Comparison of ENCODE assay signal across 21 cellular contexts in the genomic region with DNA sequence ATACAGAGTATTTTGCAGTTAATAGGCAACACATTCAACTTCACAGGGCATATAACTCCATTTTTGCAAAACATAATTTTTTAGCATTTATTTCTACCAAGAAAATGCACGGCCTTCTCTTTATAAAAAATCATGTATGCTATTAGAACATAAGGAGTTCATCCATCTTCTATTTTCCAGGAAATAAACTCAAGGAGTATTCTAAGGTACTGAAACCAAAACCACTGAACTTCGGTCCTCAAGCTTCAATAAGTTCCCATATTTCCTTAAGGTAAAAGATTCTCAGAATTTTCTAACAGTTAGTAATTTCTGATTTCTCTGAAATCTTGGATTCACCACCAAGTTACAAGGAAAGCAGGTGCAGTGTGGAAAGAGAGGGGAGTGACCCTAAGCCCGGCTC.
A peak's percentile ranks its signal among the peaks of the same experiment; 100 is the strongest.
DNase-seq lines count a peak whose midpoint lies in the region; ATAC-seq and TF ChIP-seq lines count a peak whose summit lies in the region.
"Had no signal": no experiment of that assay in that cellular context is flagged by ENCODE, and none has a peak within 500 bp of the region (broad histone marks: within the 10 kb centered on the region; RNA-seq: fewer than 3 reads in every experiment).

No MANE protein-coding gene starts in this region.

- H3K4me3 Mint-ChIP-seq in progenitor cell of endocrine pancreas (ENCODE audit: low read depth): no peak overlapping the region
- no peak overlapping the region for H3K4me3 Mint-ChIP-seq in activated CD4-positive, alpha-beta T cell treated with anti-CD3 and anti-CD28 coated beads, Interleukin-2, amount 10 ng/mL, durations not matched to agents 24 days and 14 days
- no peak overlapping the region for H3K4me3 Mint-ChIP-seq in natural killer cell
- H3K4me3 Mint-ChIP-seq: B cell; CD4-positive, alpha-beta T cell; CD8-positive, alpha-beta T cell had no signal

- no peak for TF ChIP-seq POLR2A in body of pancreas (IDR thresholded peaks at IDR 0.05)

- no peak for TF ChIP-seq CTCF in DND-41 (IDR thresholded peaks at IDR 0.05; ENCODE audit: borderline replicate concordance, extremely low read depth, low read length, poor library complexity, severe bottlenecking)
- no peak for TF ChIP-seq CTCF in PC-9 (conservative IDR thresholded peaks at IDR 0.05)
- no peak for TF ChIP-seq CTCF in body of pancreas (IDR thresholded peaks at IDR 0.05)
- TF ChIP-seq CTCF in progenitor cell of endocrine pancreas (IDR thresholded peaks at IDR 0.05; ENCODE audit: unreplicated experiment): no peak
- TF ChIP-seq CTCF in natural killer cell (IDR thresholded peaks at IDR 0.05): no peak

- H3K9ac ChIP-seq in DND-41 (ENCODE audit: low read depth, low read length): no peak overlapping the region; the same call in 1 of the 2 replicates
- H3K9ac ChIP-seq: BLaER1 treated with 17β-estradiol and CSF1 and Interleukin-3, amounts not matched to agents 10 nM and 100 nM had no signal

- no peaks in the 10 kb centered on the region for H3K79me2 ChIP-seq in DND-41 (ENCODE audit: insufficient read depth, low read length)
- no peaks in the 10 kb centered on the region for H3K79me2 ChIP-seq in PC-9 (ENCODE audit: low read depth)

- H3K27ac Mint-ChIP-seq in progenitor cell of endocrine pancreas (peak overlapping the region; percentile 41), natural killer cell (no peak overlapping the region)
- no peak overlapping the region for H3K27ac Mint-ChIP-seq in activated CD4-positive, alpha-beta T cell treated with anti-CD3 and anti-CD28 coated beads, Interleukin-2, amount 10 ng/mL, durations not matched to agents 24 days and 14 days
- H3K27ac Mint-ChIP-seq: B cell; CD4-positive, alpha-beta T cell; CD8-positive, alpha-beta T cell had no signal

- H3K27me3 Mint-ChIP-seq in progenitor cell of endocrine pancreas: no peaks in the 10 kb centered on the region
- H3K27me3 Mint-ChIP-seq in activated CD4-positive, alpha-beta T cell treated with anti-CD3 and anti-CD28 coated beads, Interleukin-2, amount 10 ng/mL, durations not matched to agents 24 days and 14 days: no peaks in the 10 kb centered on the region
- H3K27me3 Mint-ChIP-seq in natural killer cell (ENCODE audit: low read depth in 2 of 2): no peaks in the 10 kb centered on the region
- H3K27me3 Mint-ChIP-seq: B cell; CD4-positive, alpha-beta T cell had no signal

- no peaks in the 10 kb centered on the region for H3F3A ChIP-seq in PC-9 (ENCODE audit: insufficient read depth, low read depth)

- H3K27me3 ChIP-seq in DND-41 (ENCODE audit: insufficient read depth, low read length, poor library complexity) (no peaks in the 10 kb centered on the region), PC-9 (ENCODE audit: insufficient read depth, low read depth) (no peaks in the 10 kb centered on the region), body of pancreas (no peaks in the 10 kb centered on the region)
- H3K27me3 ChIP-seq: BLaER1 treated with 17β-estradiol and CSF1 and Interleukin-3, amounts not matched to agents 10 nM and 100 nM had no signal

- H2AFZ ChIP-seq in DND-41 (ENCODE audit: low read depth, low read length) (no peak overlapping the region), PC-9 (0 out of 2 replicates have a peak overlapping the region, but pooled peaks have one; percentile 34)

- H3K4me3 ChIP-seq in DND-41 (ENCODE audit: low read depth in 1 of 2, low read length in 2 of 2): no peak overlapping the region
- H3K4me3 ChIP-seq in PC-9: no peak overlapping the region
- H3K4me3 ChIP-seq in body of pancreas: no peak overlapping the region
- H3K4me3 ChIP-seq: A549; BLaER1 treated with 17β-estradiol and CSF1 and Interleukin-3, amounts not matched to agents 10 nM and 100 nM; GM12878 had no signal

- no peak overlapping the region for H3K4me2 ChIP-seq in DND-41 (ENCODE audit: insufficient read depth, low read length)
- no peak overlapping the region for H3K4me2 ChIP-seq in PC-9
- H3K4me2 ChIP-seq: A549; BLaER1 treated with 17β-estradiol and CSF1 and Interleukin-3, amounts not matched to agents 10 nM and 100 nM had no signal

- H3K9me3 Mint-ChIP-seq in progenitor cell of endocrine pancreas (ENCODE audit: low read depth) (peaks cover 3% of the 10 kb centered on the region), natural killer cell (peaks cover 2 to 6% of the 10 kb centered on the region in 2 donors)
- no peaks in the 10 kb centered on the region for H3K9me3 Mint-ChIP-seq in activated CD4-positive, alpha-beta T cell treated with anti-CD3 and anti-CD28 coated beads, Interleukin-2, amount 10 ng/mL, durations not matched to agents 24 days and 14 days

- BruUV-seq in PC-9 (replicated peaks; lab: Mats Ljungman, UMichigan): no TSS peak

- H3K27ac ChIP-seq in DND-41 (ENCODE audit: low read length): 0 out of 2 replicates have a peak overlapping the region, but pooled peaks have one; percentile 19
- no peak overlapping the region for H3K27ac ChIP-seq in PC-9
- peak overlapping the region in 3 of 4 donors; percentile 10 to 29 (median 25) for H3K27ac ChIP-seq in body of pancreas
- H3K27ac ChIP-seq: A549; BLaER1 treated with 17β-estradiol and CSF1 and Interleukin-3, amounts not matched to agents 10 nM and 100 nM; C4-2B had no signal

- H4K20me1 ChIP-seq in DND-41 (ENCODE audit: insufficient read depth, low read length) (no peaks in the 10 kb centered on the region), PC-9 (ENCODE audit: insufficient read depth) (no peaks in the 10 kb centered on the region)
- H4K20me1 ChIP-seq: BLaER1 treated with 17β-estradiol and CSF1 and Interleukin-3, amounts not matched to agents 10 nM and 100 nM had no signal

- no peaks in the 10 kb centered on the region for H3K9me2 ChIP-seq in PC-9 (ENCODE audit: insufficient read depth)

- H3K36me3 ChIP-seq in DND-41 (ENCODE audit: insufficient read depth, low read length) (no peaks in the 10 kb centered on the region), PC-9 (ENCODE audit: low read depth) (no peaks in the 10 kb centered on the region), body of pancreas (replicated peaks in 1 of 2; ENCODE audit: insufficient read depth in 1 of 2, low read depth in 2 of 2) (no peaks in the 10 kb centered on the region)
- H3K36me3 ChIP-seq: BLaER1 treated with 17β-estradiol and CSF1 and Interleukin-3, amounts not matched to agents 10 nM and 100 nM had no signal

- POLR2A ChIA-PET in PC-9 (lab: Charles Lee; ENCODE audit: unreplicated experiment): no interaction called here

- no peaks in the 10 kb centered on the region for H3K9me3 ChIP-seq in DND-41 (ENCODE audit: insufficient read depth, low read length, severe bottlenecking)
- no peaks in the 10 kb centered on the region; the same call in 1 of the 2 replicates for H3K9me3 ChIP-seq in PC-9 (ENCODE audit: insufficient read depth, low read depth)
- no peaks in the 10 kb centered on the region for H3K9me3 ChIP-seq in body of pancreas
- H3K9me3 ChIP-seq: A549, Caco-2 had no signal

- intact Hi-C loops in PC-9 (cut with micrococcal nuclease; ENCODE audit: unreplicated experiment): no loop called here
- intact Hi-C loops in body of pancreas (cut with DNase I): no loop called here
- intact Hi-C loops in activated CD4-positive, alpha-beta T cell treated with anti-CD3 and anti-CD28 coated beads, Interleukin-2, amount 10 ng/mL, durations not matched to agents 24 days and 14 days (cut with micrococcal nuclease): no loop called here
- intact Hi-C loops in natural killer cell (cut with micrococcal nuclease): no loop called here

- H3K36me3 Mint-ChIP-seq in progenitor cell of endocrine pancreas (ENCODE audit: insufficient read depth) (no peaks in the 10 kb centered on the region), natural killer cell (no peaks in the 10 kb centered on the region)
- no peaks in the 10 kb centered on the region for H3K36me3 Mint-ChIP-seq in activated CD4-positive, alpha-beta T cell treated with anti-CD3 and anti-CD28 coated beads, Interleukin-2, amount 10 ng/mL, durations not matched to agents 24 days and 14 days (ENCODE audit: low read depth)
- H3K36me3 Mint-ChIP-seq: CD8-positive, alpha-beta T cell had no signal

- H3K4me1 ChIP-seq in DND-41 (ENCODE audit: insufficient read depth, low read length): peaks cover 18% of the 10 kb centered on the region
- H3K4me1 ChIP-seq in PC-9 (replicated peaks; ENCODE audit: insufficient read depth): peaks cover 13% of the 10 kb centered on the region
- H3K4me1 ChIP-seq in body of pancreas: peaks cover 11% of the 10 kb centered on the region
- H3K4me1 ChIP-seq: A549, Caco-2 had no signal

- DNase-seq in DND-41 (no peak), PC-9 (no peak), body of pancreas (no peak), progenitor cell of endocrine pancreas (ENCODE audit: low spot score, unreplicated experiment) (no peak), natural killer cell (no peak)
- no peak for DNase-seq in activated CD4-positive, alpha-beta T cell treated with anti-CD3 and anti-CD28 coated beads, Interleukin-2, amount 10 ng/mL, durations not matched to agents 24 days and 14 days
- DNase-seq: AML-193; Caco-2; Calu3; CD4-positive, alpha-beta T cell; CD8-positive, alpha-beta T cell; DMS79 treated with DMSO at 0.1 percent for 48 hours; EL; GDM1 had no signal

- ATAC-seq in DND-41 (ENCODE audit: insufficient read depth, low read depth) (peak; percentile 55), body of pancreas (no peak), HG02571 (IDR thresholded peaks at IDR 0.05; ENCODE audit: unreplicated experiment) (no peak), GM21717 (IDR thresholded peaks at IDR 0.05; ENCODE audit: unreplicated experiment) (no peak), natural killer cell (no peak)
- ATAC-seq: A549; CD8-positive, alpha-beta T cell; GM12878 had no signal

- H3K4me1 Mint-ChIP-seq in progenitor cell of endocrine pancreas (ENCODE audit: low read depth) (peaks cover 27% of the 10 kb centered on the region), natural killer cell (no peaks in the 10 kb centered on the region)
- H3K4me1 Mint-ChIP-seq in activated CD4-positive, alpha-beta T cell treated with anti-CD3 and anti-CD28 coated beads, Interleukin-2, amount 10 ng/mL, durations not matched to agents 24 days and 14 days: no peaks in the 10 kb centered on the region
- H3K4me1 Mint-ChIP-seq: B cell had no signal

- CTCF ChIA-PET in PC-9 (lab: Charles Lee): no interaction called here

- 48 to 54% methylated on average over 3 of the region's 3 CpGs for WGBS in body of pancreas, 2 donors
